In genomic region chr12:70243510-70244331, GRCh38 we compare ENCODE assay signal across 8 cellular contexts. TPM values are rescaled to one million over a fixed set of nuclear protein-coding genes. Genes with fewer than 3 reads are reported as not detected.
DNase-seq lines count a peak whose midpoint lies in the region; ATAC-seq and TF ChIP-seq lines count a peak whose summit lies in the region.

No MANE protein-coding gene starts in this region.

- H3K27ac ChIP-seq in PC-3 (ENCODE audit: low read length), result peak overlapping the region; percentile 88

- no peaks in the 10 kb centered on the region for H3F3A ChIP-seq in PC-3 (ENCODE audit: low read length, unreplicated experiment)

- peak overlapping the region; percentile 94 for H2AFZ ChIP-seq in PC-3 (ENCODE audit: low read length)

- H3K9ac ChIP-seq in PC-3 (ENCODE audit: low read length), result peak overlapping the region; percentile 86

- H3K4me2 ChIP-seq in PC-3 (ENCODE audit: low read length), result peak overlapping the region; percentile 97

- peaks cover 5% of the 10 kb centered on the region; the same call in 1 of the 2 replicates for H3K36me3 ChIP-seq in PC-3 (ENCODE audit: low read depth, low read length)

- no TSS peak for BruUV-seq in PC-3 (replicated peaks; lab: Mats Ljungman, UMichigan)

- TF ChIP-seq CTCF in GM20000 (IDR thresholded peaks at IDR 0.05; ENCODE audit: extremely low read depth, missing control alignments), result no peak
- no peak for TF ChIP-seq CTCF in PC-3 (conservative IDR thresholded peaks at IDR 0.05; ENCODE audit: low read depth, low read length)
- TF ChIP-seq CTCF in fibroblast of mammary gland (conservative IDR thresholded peaks at IDR 0.05; ENCODE audit: control insufficient read depth, insufficient read depth, low read depth, low read length), result no peak

- H3K9me3 ChIP-seq in PC-3 (ENCODE audit: low read length), result no peaks in the 10 kb centered on the region

- CTCF ChIA-PET in PC-3 (lab: Charles Lee), result no interaction called here

- intact Hi-C loops in PC-3 (cut with micrococcal nuclease), result loop anchor here (2.0 to 10.0 kb wide), 4 partner anchors 124 to 343 kb away; partner anchors contain the start of gene KCNMB4
- intact Hi-C loops in activated T-helper 1 cell treated with anti-CD3 and anti-CD28 coated beads, Interleukin-12 subunit alpha, Interleukin-12 subunit beta, Interleukin-2, Interleukin-4 antibody, amounts not matched to agents 30 ng/mL and 10 ng/mL and 1 ng/mL, durations not matched to agents 14 hours and 24 hours and 36 hours (cut with micrococcal nuclease), result loop anchor here (1.0 to 5.0 kb wide), 11 partner anchors 44 to 1594 kb away; partner anchors contain the start of genes CCT2, RAB21, RAB3IP and TBC1D15

- ATAC-seq in PC-3, result peak; percentile 70
- peak; percentile 81 to 84 for ATAC-seq in natural killer cell treated with Interleukin-12 subunit alpha and Interleukin-12 subunit beta and Interleukin-15 and Interleukin-18, amount 100 ng/mL, for 72 hours

- H3K4me3 ChIP-seq in PC-3 (ENCODE audit: low read length) (peak overlapping the region; percentile 82), fibroblast of mammary gland (ENCODE audit: control insufficient read depth, low read depth, low read length) (peak overlapping the region; percentile 90)

- POLR2A ChIA-PET in PC-3 (lab: Charles Lee; ENCODE audit: unreplicated experiment), result interaction anchor here (0.6 kb wide), 1 partner anchor 255 kb away, joined by 11 read pairs; no protein-coding TSS in a partner anchor

- peak overlapping the region; percentile 99 for H3K4me3 Mint-ChIP-seq in activated T-helper 1 cell treated with anti-CD3 and anti-CD28 coated beads, Interleukin-12 subunit alpha, Interleukin-12 subunit beta, Interleukin-2, Interleukin-4 antibody, amounts not matched to agents 30 ng/mL and 10 ng/mL and 1 ng/mL, durations not matched to agents 14 hours and 24 hours and 36 hours
- peak overlapping the region; percentile 100 for H3K4me3 Mint-ChIP-seq in natural killer cell treated with Interleukin-12 subunit alpha and Interleukin-12 subunit beta and Interleukin-15 and Interleukin-18, amount 100 ng/mL, for 72 hours

- DNase-seq in D341Med (ENCODE audit: low spot score), result peak; percentile 88
- DNase-seq in GM20000 (ENCODE audit: low spot score), result peak; percentile 83
- peak; percentile 34 for DNase-seq in HS-27A (ENCODE audit: low read depth)
- peak; percentile 44 for DNase-seq in PC-3
- peak; percentile 51 for DNase-seq in activated T-helper 1 cell treated with anti-CD3 and anti-CD28 coated beads, Interleukin-12 subunit alpha, Interleukin-12 subunit beta, Interleukin-2, Interleukin-4 antibody, amounts not matched to agents 30 ng/mL and 10 ng/mL and 1 ng/mL, durations not matched to agents 14 hours and 24 hours and 36 hours (ENCODE audit: low spot score)
- DNase-seq in fibroblast of mammary gland (ENCODE audit: low read depth), result peak; percentile 52
- DNase-seq in natural killer cell treated with Interleukin-12 subunit alpha and Interleukin-12 subunit beta and Interleukin-15 and Interleukin-18, amount 100 ng/mL, for 72 hours (ENCODE audit: low spot score), result peak; percentile 77
- peak; percentile 78 for DNase-seq in stimulated activated naive CD4-positive, alpha-beta T cell treated with Interleukin-2 at 50 U/mL for 16 hours (lab: John Stamatoyannopoulos, UW)

- H3K4me1 Mint-ChIP-seq in activated T-helper 1 cell treated with anti-CD3 and anti-CD28 coated beads, Interleukin-12 subunit alpha, Interleukin-12 subunit beta, Interleukin-2, Interleukin-4 antibody, amounts not matched to agents 30 ng/mL and 10 ng/mL and 1 ng/mL, durations not matched to agents 14 hours and 24 hours and 36 hours (ENCODE audit: low read depth), result peaks cover 69% of the 10 kb centered on the region
- peaks cover 55 to 67% of the 10 kb centered on the region in 2 donors for H3K4me1 Mint-ChIP-seq in natural killer cell treated with Interleukin-12 subunit alpha and Interleukin-12 subunit beta and Interleukin-15 and Interleukin-18, amount 100 ng/mL, for 72 hours (ENCODE audit: low read depth in 2 of 2)

- no peaks in the 10 kb centered on the region for H3K27me3 ChIP-seq in PC-3 (ENCODE audit: low read length)

- H3K79me2 ChIP-seq in PC-3 (ENCODE audit: low read length), result peaks cover 69% of the 10 kb centered on the region

- peak overlapping the region; percentile 99 for H3K27ac Mint-ChIP-seq in activated T-helper 1 cell treated with anti-CD3 and anti-CD28 coated beads, Interleukin-12 subunit alpha, Interleukin-12 subunit beta, Interleukin-2, Interleukin-4 antibody, amounts not matched to agents 30 ng/mL and 10 ng/mL and 1 ng/mL, durations not matched to agents 14 hours and 24 hours and 36 hours
- peak overlapping the region; percentile 99 to 100 for H3K27ac Mint-ChIP-seq in natural killer cell treated with Interleukin-12 subunit alpha and Interleukin-12 subunit beta and Interleukin-15 and Interleukin-18, amount 100 ng/mL, for 72 hours

- H3K9me3 Mint-ChIP-seq in activated T-helper 1 cell treated with anti-CD3 and anti-CD28 coated beads, Interleukin-12 subunit alpha, Interleukin-12 subunit beta, Interleukin-2, Interleukin-4 antibody, amounts not matched to agents 30 ng/mL and 10 ng/mL and 1 ng/mL, durations not matched to agents 14 hours and 24 hours and 36 hours, result no peaks in the 10 kb centered on the region
- H3K9me3 Mint-ChIP-seq in natural killer cell treated with Interleukin-12 subunit alpha and Interleukin-12 subunit beta and Interleukin-15 and Interleukin-18, amount 100 ng/mL, for 72 hours, result peaks cover 5% of the 10 kb centered on the region

- H3K4me1 ChIP-seq in PC-3 (ENCODE audit: insufficient read depth, low read length), result peaks cover 34% of the 10 kb centered on the region

- peaks cover 37% of the 10 kb centered on the region for H3K36me3 Mint-ChIP-seq in activated T-helper 1 cell treated with anti-CD3 and anti-CD28 coated beads, Interleukin-12 subunit alpha, Interleukin-12 subunit beta, Interleukin-2, Interleukin-4 antibody, amounts not matched to agents 30 ng/mL and 10 ng/mL and 1 ng/mL, durations not matched to agents 14 hours and 24 hours and 36 hours (ENCODE audit: low read depth)
- peaks cover 39% of the 10 kb centered on the region for H3K36me3 Mint-ChIP-seq in natural killer cell treated with Interleukin-12 subunit alpha and Interleukin-12 subunit beta and Interleukin-15 and Interleukin-18, amount 100 ng/mL, for 72 hours

- H3K9me2 ChIP-seq in PC-3 (replicated peaks; ENCODE audit: low read length), result no peaks in the 10 kb centered on the region

- H4K20me1 ChIP-seq in PC-3 (ENCODE audit: low read length), result peaks cover 49% of the 10 kb centered on the region

- H3K27me3 Mint-ChIP-seq in activated T-helper 1 cell treated with anti-CD3 and anti-CD28 coated beads, Interleukin-12 subunit alpha, Interleukin-12 subunit beta, Interleukin-2, Interleukin-4 antibody, amounts not matched to agents 30 ng/mL and 10 ng/mL and 1 ng/mL, durations not matched to agents 14 hours and 24 hours and 36 hours (ENCODE audit: insufficient read depth), result no peaks in the 10 kb centered on the region
- H3K27me3 Mint-ChIP-seq in natural killer cell treated with Interleukin-12 subunit alpha and Interleukin-12 subunit beta and Interleukin-15 and Interleukin-18, amount 100 ng/mL, for 72 hours, result no peaks in the 10 kb centered on the region

RNA-seq across cellular contexts. Expression of gene CNOT2, which starts 0.5 kb away (rescaled TPM):
- total RNA-seq in PC-3 (2014; rRNA removed), result 60.4 and 73.7 TPM in 2 replicates
- total RNA-seq in activated T-helper 1 cell treated with anti-CD3 and anti-CD28 coated beads, Interleukin-12 subunit alpha, Interleukin-12 subunit beta, Interleukin-2, Interleukin-4 antibody, amounts not matched to agents 30 ng/mL and 10 ng/mL and 1 ng/mL, durations not matched to agents 14 hours and 24 hours and 36 hours, result 69.0 and 73.2 TPM in 2 replicates
- 10 to 100 TPM; 74.1 to 82.9 TPM for total RNA-seq in natural killer cell treated with Interleukin-12 subunit alpha and Interleukin-12 subunit beta and Interleukin-15 and Interleukin-18, amount 100 ng/mL, for 72 hours

Comparison
In these comparisons a context has a peak if more than half of its experiments do, and no peak if none do; other contexts are left out.
1. Peak in every context shown above with its lines: DNase-seq, ATAC-seq, H3K4me3 ChIP-seq and H3K27ac ChIP-seq.
2. DNase-seq: peak in every context shown above with its lines; median percentile 88 in D341Med; 83 in GM20000; 78 in stimulated activated naive CD4-positive, alpha-beta T cell treated with Interleukin-2 at 50 U/mL for 16 hours; 77 in natural killer cell treated with Interleukin-12 subunit alpha and Interleukin-12 subunit beta and Interleukin-15 and Interleukin-18, amount 100 ng/mL, for 72 hours; 52 in fibroblast of mammary gland; 51 in activated T-helper 1 cell treated with anti-CD3 and anti-CD28 coated beads, Interleukin-12 subunit alpha, Interleukin-12 subunit beta, Interleukin-2, Interleukin-4 antibody, amounts not matched to agents 30 ng/mL and 10 ng/mL and 1 ng/mL, durations not matched to agents 14 hours and 24 hours and 36 hours; 44 in PC-3; 34 in HS-27A.